Comparison of ENCODE assay signal across 9 cellular contexts in the genomic region with DNA sequence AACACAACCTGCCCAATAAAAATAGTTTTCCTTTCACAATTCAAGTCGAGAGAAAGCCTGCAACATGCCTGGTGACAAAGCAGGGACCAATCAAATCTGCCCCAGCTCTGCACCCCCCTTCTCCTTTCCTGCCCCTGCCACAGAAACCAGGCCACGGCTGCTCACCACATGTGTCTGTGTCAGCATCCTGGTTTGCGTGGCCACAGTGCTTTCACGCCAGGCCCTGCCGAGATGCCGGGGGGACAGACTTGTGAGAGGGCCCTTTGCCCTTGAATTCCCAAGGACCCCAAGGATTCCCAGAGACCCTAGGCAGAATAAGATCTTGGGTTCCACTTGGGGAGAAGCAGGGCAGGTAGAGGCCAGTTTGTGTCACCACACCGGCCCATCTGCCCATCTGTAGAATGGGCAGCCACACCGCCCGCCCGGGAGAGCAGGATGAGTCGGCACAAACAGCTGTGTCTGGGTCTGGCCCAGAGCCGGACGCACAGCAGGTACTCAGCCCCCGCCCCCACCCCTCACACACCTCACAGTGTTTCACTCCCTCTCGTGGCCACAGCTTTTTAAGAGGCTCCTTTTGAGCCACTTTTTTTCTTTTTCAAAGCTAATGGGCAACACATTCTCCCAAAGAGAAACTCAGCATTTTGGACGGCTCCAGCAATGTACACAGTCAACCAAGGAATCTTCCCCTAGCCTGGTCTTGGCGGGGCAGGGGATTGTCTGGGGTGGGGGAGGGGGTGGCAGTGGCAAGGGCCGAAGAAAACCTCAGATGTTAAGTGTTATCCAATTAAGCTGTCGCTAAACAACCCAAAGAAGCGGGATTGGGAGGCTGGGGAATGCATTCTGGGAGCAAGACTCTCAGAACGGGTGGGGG. TPM values are rescaled to one million over a fixed set of nuclear protein-coding genes. Genes with fewer than 3 reads are reported as not detected.
A peak's percentile ranks its signal among the peaks of the same experiment; 100 is the strongest.
DNase-seq lines count a peak whose midpoint lies in the region; ATAC-seq, FAIRE-seq and TF ChIP-seq lines count a peak whose summit lies in the region.
"Had no signal": no experiment of that assay in that cellular context is flagged by ENCODE, and none has a peak within 500 bp of the region (broad histone marks: within the 10 kb centered on the region; RNA-seq: fewer than 3 reads in every experiment).

No MANE protein-coding gene starts in this region.

- POLR2A ChIA-PET in RWPE1 (lab: Yijun Ruan, JAX; ENCODE audit: low non-redundant PET) (interaction anchor here (0.6 kb wide), 1 partner anchor 18 kb away, joined by 3 read pairs; no protein-coding TSS in a partner anchor), HepG2 (lab: Yijun Ruan, JAX) (no interaction called here)

- 34% methylated on average over 9 of the region's 21 CpGs for WGBS in HepG2 (ENCODE audit: low lambda C conversion rate)

- H3K36me3 Mint-ChIP-seq in activated T-helper 17 cell treated with anti-CD3 and anti-CD28 coated beads, Interleukin-2, amount 50 U/mL, for 72 hours (ENCODE audit: low read depth), result peaks cover 93% of the 10 kb centered on the region

- no TSS peak for BruUV-seq in HepG2 (replicated peaks; lab: Mats Ljungman, UMichigan)

- 0 out of 2 replicates have a peak, but pooled peaks cover 2% of the 10 kb centered on the region for H4K20me1 ChIP-seq in HepG2 (ENCODE audit: insufficient read depth, low read length)

- H3K4me3 ChIP-seq in HepG2 (replicated peaks in 1 of 3; ENCODE audit: insufficient read depth in 1 of 3, low read depth in 2 of 3, low read length in 3 of 3), result no peak overlapping the region
- H3K4me3 ChIP-seq: lung had no signal

- peak overlapping the region; percentile 96 for H3K4me3 Mint-ChIP-seq in activated T-helper 17 cell treated with anti-CD3 and anti-CD28 coated beads, Interleukin-2, amount 50 U/mL, for 72 hours

- CTCF ChIA-PET in RWPE1 (lab: Yijun Ruan, JAX), result interaction anchor here (0.6 kb wide), 2 partner anchors 12 to 845 kb away, joined by 3 read pairs; no protein-coding TSS in a partner anchor
- CTCF ChIA-PET in HepG2 (lab: Yijun Ruan, JAX; ENCODE audit: low intra/inter-chr PET ratio, low total read pairs), result no interaction called here

- intact Hi-C loops in HepG2 (cut with micrococcal nuclease; ENCODE audit: unreplicated experiment), result no loop called here
- intact Hi-C loops in cardiac septum (cut with DNase I), result no loop called here

- no peak overlapping the region for H3K4me2 ChIP-seq in HepG2 (ENCODE audit: low read depth, low read length)

- DNase-seq in RWPE1 (ENCODE audit: low spot score) (no peak), HepG2 (ENCODE audit: low spot score) (no peak), AML-193 (lab: John Stamatoyannopoulos, UW) (no peak), cardiac septum (ENCODE audit: low spot score) (no peak)
- DNase-seq in stimulated activated CD8-positive, alpha-beta memory T cell treated with anti-CD3 and anti-CD28 coated beads, Interleukin-7, amount 100 ng/mL, for 48 hours (ENCODE audit: extremely low read depth in 1 of 2, low read depth in 1 of 2), result peak; percentile 66 to 80

- no peaks in the 10 kb centered on the region for H3K36me3 ChIP-seq in HepG2 (replicated peaks in 1 of 2; ENCODE audit: control insufficient read depth in 1 of 2, insufficient read depth in 2 of 2, low read length in 2 of 2)

- TF ChIP-seq RAD21 in HepG2 (CRISPR knock-in tag; IDR thresholded peaks at IDR 0.05), result no peak

- peak overlapping the region; percentile 98 for H3K27ac Mint-ChIP-seq in activated T-helper 17 cell treated with anti-CD3 and anti-CD28 coated beads, Interleukin-2, amount 50 U/mL, for 72 hours

- no peaks in the 10 kb centered on the region for H3K9me3 Mint-ChIP-seq in activated T-helper 17 cell treated with anti-CD3 and anti-CD28 coated beads, Interleukin-2, amount 50 U/mL, for 72 hours

- peaks cover 75% of the 10 kb centered on the region for H3K4me1 Mint-ChIP-seq in activated T-helper 17 cell treated with anti-CD3 and anti-CD28 coated beads, Interleukin-2, amount 50 U/mL, for 72 hours

- no peak for TF ChIP-seq POLR2A in HepG2 (IDR thresholded peaks at IDR 0.05; ENCODE audit: insufficient read depth in 1 of 2, low read depth in 2 of 2, low read length in 2 of 2)

- no peak for TF ChIP-seq EP300 in HepG2 (IDR thresholded peaks at IDR 0.05; ENCODE audit: low read depth in 2 of 2, low read length in 2 of 2)
- no peak for TF ChIP-seq EP300 in HepG2 (CRISPR knock-in tag; IDR thresholded peaks at IDR 0.05; ENCODE audit: borderline replicate concordance)

- TF ChIP-seq CTCF in RWPE1 (conservative IDR thresholded peaks at IDR 0.05; ENCODE audit: low read depth) (no peak), HepG2 (CRISPR knock-in tag; IDR thresholded peaks at IDR 0.05) (no peak)

- H3K27ac ChIP-seq in RWPE1 (peak overlapping the region; percentile 41), HepG2 (ENCODE audit: extremely low read length, insufficient read depth, low read length) (no peak overlapping the region)

- H3K27me3 ChIP-seq in HepG2 (ENCODE audit: control insufficient read depth in 1 of 2, insufficient read depth in 2 of 2, low read length in 2 of 2), result peaks cover 0 to 31% of the 10 kb centered on the region in 2 experiments; a peak in 1 of 5 replicates

- no peaks in the 10 kb centered on the region for H3K27me3 Mint-ChIP-seq in activated T-helper 17 cell treated with anti-CD3 and anti-CD28 coated beads, Interleukin-2, amount 50 U/mL, for 72 hours

- no peaks in the 10 kb centered on the region for H3K79me2 ChIP-seq in HepG2 (ENCODE audit: insufficient read depth, low read length)

- no peak overlapping the region for H2AFZ ChIP-seq in HepG2 (ENCODE audit: low read length)

- ATAC-seq in activated T-helper 17 cell treated with anti-CD3 and anti-CD28 coated beads, Interleukin-2, amount 50 U/mL, for 72 hours (replicated peaks), result peak; percentile 70
- ATAC-seq in HepG2 (no peak), GM21619 (IDR thresholded peaks at IDR 0.05; ENCODE audit: unreplicated experiment) (no peak), GM18498 (IDR thresholded peaks at IDR 0.05; ENCODE audit: unreplicated experiment) (no peak)

- H3K9ac ChIP-seq in HepG2 (ENCODE audit: insufficient read depth, low read depth, low read length), result no peak overlapping the region

- in situ Hi-C loops in HepG2 (cut with HindIII; ENCODE audit: extremely low pct_ligation_motif_present, low pct_unique_long_range_greater_than_20kb), result no loop called here

- H3K9me3 ChIP-seq in HepG2 (ENCODE audit: low read length), result no peaks in the 10 kb centered on the region

- no peaks in the 10 kb centered on the region for H3K4me1 ChIP-seq in HepG2 (ENCODE audit: insufficient read depth, low read length)

- no peak for FAIRE-seq in HepG2 (lab: Jason Lieb, UNC)

TF ChIP-seq in HepG2, 621 proteins besides CTCF, POLR2A, EP300 and RAD21 (continues in another document):
- TF ChIP-seq NFYC (CRISPR knock-in tag; IDR thresholded peaks at IDR 0.05), result no peak
- TF ChIP-seq PAX8 (CRISPR knock-in tag; IDR thresholded peaks at IDR 0.05; ENCODE audit: borderline replicate concordance), result no peak
- TF ChIP-seq ZNF629 (CRISPR knock-in tag; conservative IDR thresholded peaks at IDR 0.05), result 0 out of 2 replicates have a peak, but pooled peaks have one; percentile 8
- no peak for TF ChIP-seq CCAR2 (optimal IDR thresholded peaks at IDR 0.05; ENCODE audit: low read depth, low read length)

RNA-seq across cellular contexts. Expression of gene BCL11B, which starts 41.5 kb away (rescaled TPM):
- total RNA-seq in activated T-helper 17 cell treated with anti-CD3 and anti-CD28 coated beads, Interleukin-2, amount 50 U/mL, for 72 hours, result 10 to 100 TPM; 51.4 to 52.9 TPM
- total RNA-seq in HepG2 (2016; rRNA removed; fragmentation: Illumina TruSeq; extraction: Trizol), result not detected in 2 replicates
- not detected in 2 replicates for total RNA-seq in HepG2 (2016; cell fraction: cytosol; rRNA removed; fragmentation: Illumina TruSeq; extraction: Trizol; ENCODE audit: low read depth)
- not detected in 2 replicates for total RNA-seq in HepG2 (2016; cell fraction: insoluble cytoplasmic fraction; rRNA removed; fragmentation: Illumina TruSeq; extraction: Trizol)
- not detected in 2 replicates for total RNA-seq in HepG2 (2016; cell fraction: membrane; rRNA removed; fragmentation: Illumina TruSeq; extraction: Trizol)
- not detected in 2 replicates for total RNA-seq in HepG2 (2016; cell fraction: nucleus; rRNA removed; fragmentation: Illumina TruSeq; extraction: Trizol)
- polyA plus RNA-seq in HepG2 (2011; rRNA removed), result not detected in 2 replicates
- not detected in 2 replicates for polyA plus RNA-seq in HepG2 (2011; cell fraction: cytosol; rRNA removed)
- 0.02 and 0.03 TPM in 2 replicates for polyA plus RNA-seq in HepG2 (2011; cell fraction: nucleus; rRNA removed)
- not detected in 2 replicates for polyA plus RNA-seq in HepG2 (2012)
- polyA plus RNA-seq in HepG2 (2016; cell fraction: cytosol; fragmentation: Illumina TruSeq; extraction: Trizol; ENCODE audit: low read depth), result not detected in 2 replicates
- polyA plus RNA-seq in HepG2 (2016; cell fraction: insoluble cytoplasmic fraction; fragmentation: Illumina TruSeq; extraction: Trizol; ENCODE audit: low read depth), result not detected in 2 replicates
- not detected in 2 replicates for polyA plus RNA-seq in HepG2 (2016; cell fraction: membrane; fragmentation: Illumina TruSeq; extraction: Trizol; ENCODE audit: low read depth)
- polyA plus RNA-seq in HepG2 (2016; cell fraction: nucleus; fragmentation: Illumina TruSeq; extraction: Trizol; ENCODE audit: insufficient read depth, low read depth), result not detected in 2 replicates
- not detected in 2 replicates for polyA minus RNA-seq in HepG2 (2011; rRNA and poly(A)+ RNA removed; ENCODE audit: low replicate concordance)
- not detected in 2 replicates for polyA minus RNA-seq in HepG2 (2011; cell fraction: cytosol; rRNA and poly(A)+ RNA removed)
- under 0.01 TPM in 1 of 2 replicates, not detected in the other for polyA minus RNA-seq in HepG2 (2011; cell fraction: nucleus; rRNA and poly(A)+ RNA removed)
- 0.16 TPM for total RNA-seq in cardiac septum

Comparison
In these comparisons a context has a peak if more than half of its experiments do, and no peak if none do; other contexts are left out.
1. DNase-seq: peak in stimulated activated CD8-positive, alpha-beta memory T cell treated with anti-CD3 and anti-CD28 coated beads, Interleukin-7, amount 100 ng/mL, for 48 hours (2 of 2); none in RWPE1 (single experiment), HepG2 (single experiment), AML-193 (0 of 2) and cardiac septum (single experiment).
2. RNA of gene BCL11B, which starts 41.5 kb away (total RNA-seq): 51.4 to 52.9 TPM in activated T-helper 17 cell treated with anti-CD3 and anti-CD28 coated beads, Interleukin-2, amount 50 U/mL, for 72 hours; 0.16 TPM in cardiac septum (single experiment) and not detected in HepG2; every median in the first group is over 10 times any median in the second.